1 cellular context compared by ENCODE assay signal in genomic region chr2:20224716-20225293, GRCh38.
TF ChIP-seq lines count a peak whose summit lies in the region.

SDC1 (minus strand) TSS chr2:20225130; CDS start chr2:20224867, 263 bp downstream.

TF ChIP-seq in HepG2, 621 proteins besides CTCF, POLR2A, EP300 and RAD21 (continued from another document and continues in another):
- TF ChIP-seq HDAC1 (CRISPR knock-in tag; IDR thresholded peaks at IDR 0.05) (no peak), ZNF549 (CRISPR knock-in tag; IDR thresholded peaks at IDR 0.05) (no peak), ETV6 (CRISPR knock-in tag; conservative IDR thresholded peaks at IDR 0.05) (no peak; the same call in 1 of the 2 replicates), ZNF432 (CRISPR knock-in tag; IDR thresholded peaks at IDR 0.05; ENCODE audit: borderline replicate concordance) (no peak), NFATC3 (CRISPR knock-in tag; IDR thresholded peaks at IDR 0.05) (no peak), SMAD3 (CRISPR knock-in tag; IDR thresholded peaks at IDR 0.05) (no peak), ZFP82 (CRISPR knock-in tag; IDR thresholded peaks at IDR 0.05; ENCODE audit: borderline replicate concordance) (no peak), HNRNPK (IDR thresholded peaks at IDR 0.05; ENCODE audit: low read depth, low read length, poor library complexity, severe bottlenecking) (peak; percentile 76), ZNF512B (CRISPR knock-in tag; IDR thresholded peaks at IDR 0.05; ENCODE audit: borderline replicate concordance) (no peak), ZBTB38 (CRISPR knock-in tag; IDR thresholded peaks at IDR 0.05) (peak; percentile 8; the same call in 1 of the 2 replicates), CENPBD1 (CRISPR knock-in tag; IDR thresholded peaks at IDR 0.05; ENCODE audit: borderline replicate concordance, low read depth) (no peak), ZNF484 (CRISPR knock-in tag; IDR thresholded peaks at IDR 0.05; ENCODE audit: borderline replicate concordance, low read depth) (no peak), HOXA9 (CRISPR knock-in tag; IDR thresholded peaks at IDR 0.05; ENCODE audit: borderline replicate concordance) (peak; percentile 56), RAD51 (IDR thresholded peaks at IDR 0.05; ENCODE audit: borderline replicate concordance) (no peak), BORCS8-MEF2B (CRISPR knock-in tag; IDR thresholded peaks at IDR 0.05) (no peak), MNT (IDR thresholded peaks at IDR 0.05) (no peak), EHMT2 (IDR thresholded peaks at IDR 0.05; ENCODE audit: borderline replicate concordance, low read depth, low read length) (no peak), BRD4 (CRISPR knock-in tag; IDR thresholded peaks at IDR 0.05) (no peak), ZIK1 (CRISPR knock-in tag; IDR thresholded peaks at IDR 0.05; ENCODE audit: borderline replicate concordance, low read depth) (no peak), NKX3-1 (CRISPR knock-in tag; IDR thresholded peaks at IDR 0.05) (peak; percentile 19; the same call in 1 of the 2 replicates), KLF13 (CRISPR knock-in tag; IDR thresholded peaks at IDR 0.05) (no peak), ZNF891 (CRISPR knock-in tag; IDR thresholded peaks at IDR 0.05) (no peak), SALL2 (CRISPR knock-in tag; IDR thresholded peaks at IDR 0.05) (peak; percentile 24), SSRP1 (CRISPR knock-in tag; IDR thresholded peaks at IDR 0.05) (no peak), FOXM1 (CRISPR knock-in tag; IDR thresholded peaks at IDR 0.05) (peak; percentile 42; the same call in 1 of the 2 replicates), ZNF619 (CRISPR knock-in tag; IDR thresholded peaks at IDR 0.05) (no peak), SP1 (IDR thresholded peaks at IDR 0.05) (no peak), SP1 (CRISPR knock-in tag; IDR thresholded peaks at IDR 0.05) (no peak; the same call in 1 of the 2 replicates), ZNF235 (CRISPR knock-in tag; IDR thresholded peaks at IDR 0.05; ENCODE audit: borderline replicate concordance) (peak; percentile 27; the same call in 1 of the 2 replicates), ATF7-NPFF (CRISPR knock-in tag; IDR thresholded peaks at IDR 0.05; ENCODE audit: low read depth) (peak; percentile 45; the same call in 1 of the 2 replicates), SAFB2 (CRISPR knock-in tag; IDR thresholded peaks at IDR 0.05; ENCODE audit: borderline replicate concordance, low read depth) (no peak), FOSL1 (CRISPR knock-in tag; IDR thresholded peaks at IDR 0.05; ENCODE audit: borderline replicate concordance) (no peak), ZBTB26 (CRISPR knock-in tag; IDR thresholded peaks at IDR 0.05; ENCODE audit: borderline replicate concordance) (no peak), RBAK (CRISPR knock-in tag; IDR thresholded peaks at IDR 0.05) (no peak), ZFP1 (CRISPR knock-in tag; IDR thresholded peaks at IDR 0.05) (no peak), ZNF318 (CRISPR knock-in tag; IDR thresholded peaks at IDR 0.05) (peak; percentile 60; the same call in 1 of the 2 replicates), ADNP (CRISPR knock-in tag; IDR thresholded peaks at IDR 0.05) (no peak), BCLAF1 (IDR thresholded peaks at IDR 0.05) (no peak), MBNL3 (CRISPR knock-in tag; conservative IDR thresholded peaks at IDR 0.05) (no peak), HNF1B (CRISPR knock-in tag; IDR thresholded peaks at IDR 0.05) (no peak), GZF1 (CRISPR knock-in tag; IDR thresholded peaks at IDR 0.05) (no peak), ZNF83 (CRISPR knock-in tag; IDR thresholded peaks at IDR 0.05; ENCODE audit: borderline replicate concordance) (no peak), PREB (CRISPR knock-in tag; IDR thresholded peaks at IDR 0.05) (no peak), SNAPC5 (CRISPR knock-in tag; IDR thresholded peaks at IDR 0.05; ENCODE audit: borderline replicate concordance) (no peak), MXD3 (CRISPR knock-in tag; IDR thresholded peaks at IDR 0.05) (no peak; the same call in none of the 2 replicates)
